In the genomic region with DNA sequence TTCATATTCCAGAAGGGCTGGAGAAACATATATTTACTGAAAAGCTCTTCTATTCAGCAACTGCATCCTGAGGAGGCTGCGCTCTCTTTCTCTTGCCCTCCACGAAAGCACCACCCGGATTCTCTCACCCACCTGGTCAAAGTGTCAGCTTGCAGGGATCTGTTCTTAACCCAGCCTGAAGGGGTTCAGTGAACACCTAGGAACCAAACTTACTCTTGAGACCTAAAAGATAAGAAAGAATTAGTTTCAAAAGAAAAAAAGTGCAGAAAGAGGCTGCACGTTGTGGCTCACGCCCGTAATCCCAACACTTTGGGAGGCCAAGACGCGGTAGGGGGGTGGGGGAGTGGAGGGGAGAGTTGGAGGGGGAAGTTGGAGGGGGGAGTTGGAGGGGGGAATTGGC, we compare ENCODE assay signal across 10 cellular contexts. TPM values are rescaled to one million over a fixed set of nuclear protein-coding genes. Genes with fewer than 3 reads are reported as not detected.
DNase-seq lines count a peak whose midpoint lies in the region; ATAC-seq and TF ChIP-seq lines count a peak whose summit lies in the region.
"Had no signal": no experiment of that assay in that cellular context is flagged by ENCODE, and none has a peak within 500 bp of the region (broad histone marks: within the 10 kb centered on the region; RNA-seq: fewer than 3 reads in every experiment).

No MANE protein-coding gene starts in this region.

- H3K36me3 Mint-ChIP-seq in MCF 10A (ENCODE audit: insufficient read depth, unreplicated experiment) (peaks cover 12% of the 10 kb centered on the region), activated B cell treated with CpG ODN at 0.5 μM for 24 hours (ENCODE audit: low read depth) (no peaks in the 10 kb centered on the region)

- H4K20me1 ChIP-seq in mammary epithelial cell (ENCODE audit: insufficient read depth, low read length) (no peaks in the 10 kb centered on the region), hepatocyte (ENCODE audit: insufficient read depth, poor library complexity, severe bottlenecking) (no peaks in the 10 kb centered on the region)

- peak overlapping the region; percentile 64 for H2AFZ ChIP-seq in mammary epithelial cell (ENCODE audit: low read depth, low read length)
- H2AFZ ChIP-seq in hepatocyte: peak overlapping the region; percentile 90

- H3K27ac ChIP-seq in mammary epithelial cell (ENCODE audit: insufficient read depth, low read depth, low read length) (no peak overlapping the region), hepatocyte (peak overlapping the region; percentile 80)
- H3K27ac ChIP-seq: SJSA1 had no signal

- no peaks in the 10 kb centered on the region for H3K36me3 ChIP-seq in mammary epithelial cell (ENCODE audit: insufficient read depth, low read length)
- H3K36me3 ChIP-seq in hepatocyte (replicated peaks; ENCODE audit: insufficient read depth, low read depth): no peaks in the 10 kb centered on the region
- H3K36me3 ChIP-seq: SJSA1 had no signal

- ATAC-seq in activated B cell treated with CpG ODN at 0.5 μM for 24 hours (ENCODE audit: low read depth) (no peak), GM19455 (IDR thresholded peaks at IDR 0.05; ENCODE audit: unreplicated experiment) (no peak), GM21526 (IDR thresholded peaks at IDR 0.05; ENCODE audit: low FRiP score, unreplicated experiment) (no peak)
- ATAC-seq in stimulated activated naive CD8-positive, alpha-beta T cell treated with anti-CD3 and anti-CD28 coated beads, Interleukin-15, amount 100 ng/mL, for 72 hours: no peak

- H3K79me2 ChIP-seq in mammary epithelial cell (ENCODE audit: insufficient read depth, low read length): no peaks in the 10 kb centered on the region
- H3K79me2 ChIP-seq in hepatocyte: no peaks in the 10 kb centered on the region

- TF ChIP-seq CTCF in mammary epithelial cell (conservative IDR thresholded peaks at IDR 0.05 in 1 of 2, IDR thresholded peaks at IDR 0.05 in 1 of 2; ENCODE audit: extremely low read depth in 1 of 2, insufficient read depth in 1 of 2, low read depth in 1 of 2, low read length in 2 of 2): no peak
- TF ChIP-seq CTCF in MCF 10A (IDR thresholded peaks at IDR 0.05; ENCODE audit: unreplicated experiment): no peak
- no peak for TF ChIP-seq CTCF in activated B cell treated with CpG ODN at 0.5 μM for 24 hours (IDR thresholded peaks at IDR 0.05)
- TF ChIP-seq CTCF in hepatocyte (IDR thresholded peaks at IDR 0.05; ENCODE audit: poor library complexity): no peak

- peaks cover 12% of the 10 kb centered on the region for H3K4me1 ChIP-seq in mammary epithelial cell (ENCODE audit: insufficient read depth, low read length)
- peaks cover 5% of the 10 kb centered on the region for H3K4me1 ChIP-seq in hepatocyte (ENCODE audit: insufficient read depth)
- H3K4me1 ChIP-seq: SJSA1 had no signal

- H3K9me2 ChIP-seq in hepatocyte (replicated peaks; ENCODE audit: insufficient read depth): no peaks in the 10 kb centered on the region

- BruUV-seq in mammary epithelial cell (replicated peaks; lab: Mats Ljungman, UMichigan): no TSS peak
- BruUV-seq in MCF 10A (replicated peaks; lab: Mats Ljungman, UMichigan): no TSS peak

- H3K4me2 ChIP-seq in mammary epithelial cell (ENCODE audit: insufficient read depth, low read depth, low read length) (peak overlapping the region; percentile 59), hepatocyte (peak overlapping the region; percentile 81)

- H3K9me3 Mint-ChIP-seq in MCF 10A (ENCODE audit: unreplicated experiment): no peaks in the 10 kb centered on the region
- peaks cover 12% of the 10 kb centered on the region for H3K9me3 Mint-ChIP-seq in activated B cell treated with CpG ODN at 0.5 μM for 24 hours
- peaks cover 5 to 7% of the 10 kb centered on the region in 2 donors for H3K9me3 Mint-ChIP-seq in stimulated activated naive CD8-positive, alpha-beta T cell treated with anti-CD3 and anti-CD28 coated beads, Interleukin-15, amount 100 ng/mL, for 72 hours

- H3K27ac Mint-ChIP-seq in MCF 10A (ENCODE audit: low read depth, unreplicated experiment) (no peak overlapping the region), activated B cell treated with CpG ODN at 0.5 μM for 24 hours (no peak overlapping the region)
- peak overlapping the region in 1 of 2 donors; percentile 97 for H3K27ac Mint-ChIP-seq in stimulated activated naive CD8-positive, alpha-beta T cell treated with anti-CD3 and anti-CD28 coated beads, Interleukin-15, amount 100 ng/mL, for 72 hours

- intact Hi-C loops in mammary epithelial cell (cut with micrococcal nuclease): loop anchor here (5.0 kb wide), 2 partner anchors 147 to 398 kb away; a partner anchor contains a TSS
- intact Hi-C loops in MCF 10A (cut with micrococcal nuclease): no loop called here
- intact Hi-C loops in activated B cell treated with CpG ODN at 0.5 μM for 24 hours (cut with micrococcal nuclease): no loop called here

- H3K27me3 Mint-ChIP-seq in MCF 10A (ENCODE audit: insufficient read depth, unreplicated experiment) (peaks cover 19% of the 10 kb centered on the region), activated B cell treated with CpG ODN at 0.5 μM for 24 hours (peaks cover 59% of the 10 kb centered on the region)
- peaks cover 66% of the 10 kb centered on the region for H3K27me3 Mint-ChIP-seq in stimulated activated naive CD8-positive, alpha-beta T cell treated with anti-CD3 and anti-CD28 coated beads, Interleukin-15, amount 100 ng/mL, for 72 hours

- CTCF ChIA-PET in mammary epithelial cell (lab: Charles Lee; ENCODE audit: low non-redundant PET): no interaction called here
- CTCF ChIA-PET in MCF 10A (lab: Yijun Ruan, JAX): no interaction called here
- CTCF ChIA-PET in activated B cell treated with CpG ODN at 0.5 μM for 24 hours (lab: Charles Lee): no interaction called here

- WGBS in mammary epithelial cell (ENCODE audit: low coverage, missing lambda C conversion rate): 49% methylated on average over 3 of the region's 8 CpGs
- WGBS in hepatocyte (ENCODE audit: low lambda C conversion rate, missing lambda C conversion rate): 17% methylated on average over 8 of the region's 8 CpGs

- POLR2A ChIA-PET in MCF 10A (lab: Yijun Ruan, JAX) (no interaction called here), activated B cell treated with CpG ODN at 0.5 μM for 24 hours (lab: Charles Lee) (no interaction called here)

- H3K4me3 ChIP-seq in mammary epithelial cell (replicated peaks in 1 of 3; ENCODE audit: insufficient read depth in 1 of 3, low read depth in 2 of 3, low read length in 3 of 3): no peak overlapping the region
- H3K4me3 ChIP-seq in hepatocyte: peak overlapping the region; percentile 4
- H3K4me3 ChIP-seq: SJSA1 had no signal

- no peaks in the 10 kb centered on the region for H3K27me3 ChIP-seq in mammary epithelial cell (ENCODE audit: insufficient read depth, low read length)
- H3K27me3 ChIP-seq in hepatocyte: no peaks in the 10 kb centered on the region

- DNase-seq in mammary epithelial cell (no peak), MCF 10A (ENCODE audit: unreplicated experiment) (no peak), activated B cell treated with CpG ODN at 0.5 μM for 24 hours (no peak), hepatocyte (ENCODE audit: low spot score) (no peak), SHP77 treated with DMSO at 0.1 percent for 48 hours (lab: John Stamatoyannopoulos, UW) (no peak)
- DNase-seq in stimulated activated naive CD8-positive, alpha-beta T cell treated with anti-CD3 and anti-CD28 coated beads, Interleukin-15, amount 100 ng/mL, for 72 hours: no peak
- DNase-seq: central memory CD4-positive, alpha-beta T cell had no signal

- H3K9me3 ChIP-seq in mammary epithelial cell (replicated peaks; ENCODE audit: insufficient read depth, low read length) (no peaks in the 10 kb centered on the region), hepatocyte (ENCODE audit: low read depth) (no peaks in the 10 kb centered on the region)
- H3K9me3 ChIP-seq: SJSA1 had no signal

- H3K4me3 Mint-ChIP-seq in MCF 10A (ENCODE audit: unreplicated experiment): no peak overlapping the region
- peak overlapping the region; percentile 45 for H3K4me3 Mint-ChIP-seq in activated B cell treated with CpG ODN at 0.5 μM for 24 hours
- H3K4me3 Mint-ChIP-seq in stimulated activated naive CD8-positive, alpha-beta T cell treated with anti-CD3 and anti-CD28 coated beads, Interleukin-15, amount 100 ng/mL, for 72 hours: peak overlapping the region; percentile 86 to 91

- in situ Hi-C loops in mammary epithelial cell (cut with MboI; ENCODE audit: low sequenced_read_pairs in 2 of 2): no loop called here

- H3K4me1 Mint-ChIP-seq in MCF 10A (ENCODE audit: insufficient read depth, unreplicated experiment) (peaks cover 7% of the 10 kb centered on the region), activated B cell treated with CpG ODN at 0.5 μM for 24 hours (peaks cover 21% of the 10 kb centered on the region)
- peaks cover 25% of the 10 kb centered on the region for H3K4me1 Mint-ChIP-seq in stimulated activated naive CD8-positive, alpha-beta T cell treated with anti-CD3 and anti-CD28 coated beads, Interleukin-15, amount 100 ng/mL, for 72 hours

- no peak overlapping the region for H3K9ac ChIP-seq in mammary epithelial cell (ENCODE audit: insufficient read depth, low read length)

- dilution Hi-C loops in mammary epithelial cell (cut with HindIII; ENCODE audit: low sequenced_read_pairs): no loop called here

RNA-seq across cellular contexts. Expression of a gene that starts 18.5 kb away (rescaled TPM):
- total RNA-seq in mammary epithelial cell (not detected), MCF 10A (2022) (not detected in 2 replicates), activated B cell treated with CpG ODN at 0.5 μM for 24 hours (not detected in 2 replicates), hepatocyte (not detected in 2 replicates)
- polyA plus RNA-seq in mammary epithelial cell (not detected), hepatocyte (not detected in 2 replicates)
- polyA minus RNA-seq in mammary epithelial cell: not detected
- total RNA-seq: SJSA1 had no signal

RNA-seq across cellular contexts. Expression of a gene that starts 28.6 kb away (rescaled TPM):
- total RNA-seq in mammary epithelial cell (not detected), MCF 10A (2022) (not detected in 2 replicates), activated B cell treated with CpG ODN at 0.5 μM for 24 hours (not detected in 2 replicates), hepatocyte (not detected in 2 replicates)
- polyA plus RNA-seq in mammary epithelial cell (not detected), hepatocyte (0.41 TPM in 1 of 2 replicates, not detected in the other)
- not detected for polyA minus RNA-seq in mammary epithelial cell
- total RNA-seq: SJSA1 had no signal
